In the genomic region with DNA sequence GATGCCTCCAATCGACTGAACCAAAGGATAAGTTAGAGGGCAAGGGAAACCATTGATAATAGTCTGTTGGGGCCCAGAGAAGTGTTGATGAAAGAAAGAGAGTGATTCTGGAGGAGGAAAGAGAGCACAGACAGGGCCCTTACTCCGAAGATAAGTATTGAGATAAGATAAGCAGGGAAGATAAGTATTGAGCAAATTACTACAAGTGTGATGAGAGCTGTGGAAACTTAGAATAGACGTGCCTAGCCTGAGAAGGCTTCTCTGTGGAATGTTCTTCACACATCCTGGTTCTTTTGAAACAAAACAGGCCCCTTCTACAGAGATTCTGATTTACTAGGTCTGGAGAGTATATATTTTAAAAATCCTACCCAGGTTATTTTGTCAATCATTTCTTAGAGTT, we compare ENCODE assay signal across 14 cellular contexts. TPM values are rescaled to one million over a fixed set of nuclear protein-coding genes. Genes with fewer than 3 reads are reported as not detected.
DNase-seq lines count a peak whose midpoint lies in the region; TF ChIP-seq lines count a peak whose summit lies in the region.
"Had no signal": no experiment of that assay in that cellular context is flagged by ENCODE, and none has a peak within 500 bp of the region (broad histone marks: within the 10 kb centered on the region; RNA-seq: fewer than 3 reads in every experiment).

No MANE protein-coding gene starts in this region.

- no peak overlapping the region for H2BK15ac ChIP-seq in mesendoderm (replicated peaks; ENCODE audit: low read depth)

- H3K4me3 Mint-ChIP-seq in activated CD4-positive, alpha-beta T cell treated with anti-CD3 and anti-CD28 coated beads, Interleukin-2, amount 10 ng/mL, durations not matched to agents 24 days and 14 days, result no peak overlapping the region
- H3K4me3 Mint-ChIP-seq: CD14-positive monocyte; CD8-positive, alpha-beta T cell; HFFc6 had no signal

- no CpG with 5 or more reads among the region's 3 CpGs for WGBS in mesendoderm (ENCODE audit: extremely low coverage, insufficient coverage, low lambda C conversion rate)

- peak; percentile 22 for DNase-seq in activated CD4-positive, alpha-beta T cell treated with anti-CD3 and anti-CD28 coated beads, Interleukin-2, amount 10 ng/mL, durations not matched to agents 24 days and 14 days
- no peak for DNase-seq in activated CD4-positive, alpha-beta T cell treated with anti-CD3 and anti-CD28 coated beads, Interleukin-2, amount 50 U/mL, for 48 hours
- DNase-seq in brain microvascular endothelial cell, result peak; percentile 7
- peak; percentile 91 for DNase-seq in mesendoderm
- no peak for DNase-seq in T1000 (lab: John Stamatoyannopoulos, UW)
- DNase-seq in DMS53 treated with DMSO at 0.1 percent for 48 hours (lab: John Stamatoyannopoulos, UW; ENCODE audit: unreplicated experiment), result no peak
- no peak for DNase-seq in putamen (ENCODE audit: low spot score)
- DNase-seq: CD8-positive, alpha-beta T cell; COR-L47; DMS53; HCEC 1CT; HFFc6 had no signal

- H3K4me3 ChIP-seq in brain microvascular endothelial cell (ENCODE audit: low read depth, low read length) (no peak overlapping the region), mesendoderm (ENCODE audit: low read length) (no peak overlapping the region)

- H3K23ac ChIP-seq in mesendoderm (ENCODE audit: low read length), result no peak overlapping the region

- H3K27me3 ChIP-seq in brain microvascular endothelial cell (replicated peaks) (no peaks in the 10 kb centered on the region), mesendoderm (ENCODE audit: insufficient read depth, low read length, poor library complexity) (no peaks in the 10 kb centered on the region)

- in situ Hi-C loops in brain microvascular endothelial cell (cut with HindIII; ENCODE audit: low pct_ligation_motif_present, low sequenced_read_pairs), result no loop called here

- no peak overlapping the region for H2AK5ac ChIP-seq in mesendoderm (ENCODE audit: low read length)

- peak overlapping the region; percentile 9 for H3K9ac ChIP-seq in mesendoderm (ENCODE audit: low read length)

- H3K9me3 Mint-ChIP-seq in activated CD4-positive, alpha-beta T cell treated with anti-CD3 and anti-CD28 coated beads, Interleukin-2, amount 10 ng/mL, durations not matched to agents 24 days and 14 days, result peaks cover 10% of the 10 kb centered on the region

- H3K79me1 ChIP-seq in mesendoderm (ENCODE audit: low read length), result peaks cover 3% of the 10 kb centered on the region

- H2BK5ac ChIP-seq in mesendoderm (ENCODE audit: low read length), result no peak overlapping the region

- intact Hi-C loops in activated CD4-positive, alpha-beta T cell treated with anti-CD3 and anti-CD28 coated beads, Interleukin-2, amount 10 ng/mL, durations not matched to agents 24 days and 14 days (cut with micrococcal nuclease), result no loop called here

- H3K56ac ChIP-seq in mesendoderm (ENCODE audit: low read length), result no peak overlapping the region

- peaks cover 3% of the 10 kb centered on the region for H3K27me3 Mint-ChIP-seq in activated CD4-positive, alpha-beta T cell treated with anti-CD3 and anti-CD28 coated beads, Interleukin-2, amount 10 ng/mL, durations not matched to agents 24 days and 14 days

- H3K4ac ChIP-seq in mesendoderm (ENCODE audit: low read depth, low read length), result no peak overlapping the region

- H3K36me3 ChIP-seq in brain microvascular endothelial cell (replicated peaks), result no peaks in the 10 kb centered on the region
- H3K36me3 ChIP-seq in mesendoderm (ENCODE audit: control insufficient read depth, insufficient read depth, low read length), result no peaks in the 10 kb centered on the region

- no peak overlapping the region for H2BK120ac ChIP-seq in mesendoderm (ENCODE audit: low read depth, low read length)

- H3K27ac Mint-ChIP-seq in activated CD4-positive, alpha-beta T cell treated with anti-CD3 and anti-CD28 coated beads, Interleukin-2, amount 10 ng/mL, durations not matched to agents 24 days and 14 days, result no peak overlapping the region
- H3K27ac Mint-ChIP-seq: CD8-positive, alpha-beta T cell; HFFc6 had no signal

- H3K36me3 Mint-ChIP-seq in activated CD4-positive, alpha-beta T cell treated with anti-CD3 and anti-CD28 coated beads, Interleukin-2, amount 10 ng/mL, durations not matched to agents 24 days and 14 days (ENCODE audit: low read depth), result no peaks in the 10 kb centered on the region
- H3K36me3 Mint-ChIP-seq: CD8-positive, alpha-beta T cell had no signal

- peaks cover 5% of the 10 kb centered on the region for H3K4me1 ChIP-seq in mesendoderm (ENCODE audit: control insufficient read depth, low read depth, low read length)

- TF ChIP-seq CTCF in brain microvascular endothelial cell (IDR thresholded peaks at IDR 0.05; ENCODE audit: low read depth, low read length, missing control alignments), result no peak

- H3K79me2 ChIP-seq in mesendoderm (ENCODE audit: control insufficient read depth, insufficient read depth, low read length), result peaks cover 77% of the 10 kb centered on the region

- no peak overlapping the region for H3K4me2 ChIP-seq in mesendoderm (ENCODE audit: low read length)

- no peak overlapping the region for H3K27ac ChIP-seq in brain microvascular endothelial cell
- H3K27ac ChIP-seq in mesendoderm (ENCODE audit: low read depth, low read length), result peak overlapping the region; percentile 79
- H3K27ac ChIP-seq: 22Rv1 had no signal

- H4K8ac ChIP-seq in mesendoderm (ENCODE audit: low read depth, low read length), result no peak overlapping the region

- H3K4me1 Mint-ChIP-seq in activated CD4-positive, alpha-beta T cell treated with anti-CD3 and anti-CD28 coated beads, Interleukin-2, amount 10 ng/mL, durations not matched to agents 24 days and 14 days, result no peaks in the 10 kb centered on the region

- no peak overlapping the region for H3K18ac ChIP-seq in mesendoderm (ENCODE audit: low read length)

- H4K5ac ChIP-seq in mesendoderm (ENCODE audit: low read length), result no peak overlapping the region

RNA-seq across cellular contexts. Expression of a gene that starts 26.4 kb away (rescaled TPM):
- 0.14 and 0.24 TPM in 2 replicates for total RNA-seq in activated CD4-positive, alpha-beta T cell treated with anti-CD3 and anti-CD28 coated beads, Interleukin-2, amount 10 ng/mL, durations not matched to agents 24 days and 14 days
- polyA plus RNA-seq in mesendoderm (2013, experiment 1 of 2), result 88.1 TPM
- polyA plus RNA-seq in mesendoderm (2013, experiment 2 of 2), result 89.2 TPM

Comparison
In these comparisons a context has a peak if more than half of its experiments do, and no peak if none do; other contexts are left out.
1. DNase-seq: peak in activated CD4-positive, alpha-beta T cell treated with anti-CD3 and anti-CD28 coated beads, Interleukin-2, amount 10 ng/mL, durations not matched to agents 24 days and 14 days (single experiment), brain microvascular endothelial cell (single experiment) and mesendoderm (single experiment); none in activated CD4-positive, alpha-beta T cell treated with anti-CD3 and anti-CD28 coated beads, Interleukin-2, amount 50 U/mL, for 48 hours (0 of 2), T1000 (single experiment), DMS53 treated with DMSO at 0.1 percent for 48 hours (single experiment) and putamen (single experiment).